In the genomic region with DNA sequence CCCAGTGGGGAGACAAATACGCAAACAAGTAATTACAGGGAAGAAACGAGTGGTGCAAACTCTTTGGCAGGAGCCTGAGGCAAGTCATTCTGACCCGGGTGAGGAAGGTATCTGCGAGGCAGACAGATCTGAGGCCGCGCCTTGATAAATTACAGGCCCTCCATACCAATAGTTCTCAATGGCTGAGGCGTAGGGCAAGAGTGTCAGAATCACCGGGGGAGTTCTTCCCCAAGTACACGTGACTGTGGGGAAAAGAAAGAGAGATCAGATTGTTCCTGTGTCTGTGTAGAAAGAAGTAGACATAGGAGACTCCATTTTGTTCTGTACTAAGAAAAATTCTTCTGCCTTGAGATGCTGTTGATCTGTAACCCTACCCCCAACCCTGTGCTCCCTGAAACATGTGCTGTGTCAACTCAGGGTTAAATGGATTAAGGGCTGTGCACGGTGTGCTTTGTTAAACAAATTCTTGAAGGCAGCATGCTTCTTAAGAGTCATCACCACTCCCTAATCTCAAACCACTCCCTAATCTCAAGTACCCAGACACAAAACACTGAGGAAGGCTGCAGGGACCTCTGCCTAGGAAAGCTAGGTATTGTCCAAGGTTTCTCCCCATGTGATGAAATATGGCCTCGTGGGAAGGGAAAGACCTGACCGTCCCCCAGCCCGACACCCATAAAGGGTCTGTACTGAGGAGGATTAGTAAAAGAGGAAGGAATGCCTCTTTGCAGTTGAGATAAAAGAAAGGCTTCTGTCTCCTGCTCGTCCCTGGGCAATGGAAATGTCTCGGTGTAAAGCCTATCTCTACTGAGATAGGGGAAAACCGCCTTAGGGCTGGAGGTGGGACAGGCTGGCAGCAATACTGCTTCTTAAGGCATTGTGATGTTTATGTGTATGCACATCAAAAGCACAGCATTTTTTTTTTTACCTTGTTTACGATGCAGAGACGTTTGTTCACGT, we compare ENCODE assay signal across 9 cellular contexts. TPM values are rescaled to one million over a fixed set of nuclear protein-coding genes. Genes with fewer than 3 reads are reported as not detected.
DNase-seq lines count a peak whose midpoint lies in the region; ATAC-seq and TF ChIP-seq lines count a peak whose summit lies in the region.
"Not testable (repeated sequence)": the region's sequence is repeated elsewhere in the genome, so short reads cannot be mapped to it uniquely, and the experiment has no call there.
"Had no signal": no experiment of that assay in that cellular context is flagged by ENCODE, and none has a peak within 500 bp of the region (broad histone marks: within the 10 kb centered on the region; RNA-seq: fewer than 3 reads in every experiment).

No MANE protein-coding gene starts in this region.

- peak overlapping the region; percentile 49 for H2AFZ ChIP-seq in hepatocyte

- H3K4me2 ChIP-seq in BLaER1 treated with 17β-estradiol and CSF1 and Interleukin-3, amounts not matched to agents 10 nM and 100 nM = peak overlapping the region; percentile 73 to 95 (median 92)
- peak overlapping the region; percentile 76 for H3K4me2 ChIP-seq in hepatocyte

- not testable (repeated sequence) for DNase-seq in Peyer's patch; activated T-cell treated with anti-CD3 and anti-CD28 coated beads, Interleukin-2, amount 50 U/mL, for 24 hours; central memory CD8-positive, alpha-beta T cell (ENCODE audit: low spot score in 2 of 2); natural killer cell treated with Interleukin-12 subunit alpha and Interleukin-12 subunit beta and Interleukin-15 and Interleukin-18, amount 100 ng/mL, for 72 hours (ENCODE audit: low spot score); stimulated activated naive B cell treated with anti-CD40 and anti-IgM and Interleukin-4, amounts not matched to agents 10 μg/mL and 1 μg/mL and 100 μg/mL, for 72 hours
- peak; percentile 31 for DNase-seq in hepatocyte (ENCODE audit: low spot score)

- peaks cover 26% of the 10 kb centered on the region for H3K36me3 Mint-ChIP-seq in activated T-cell treated with anti-CD3 and anti-CD28 coated beads, Interleukin-2, amount 50 U/mL, for 24 hours (ENCODE audit: low read depth)
- H3K36me3 Mint-ChIP-seq in central memory CD8-positive, alpha-beta T cell (ENCODE audit: insufficient read depth); natural killer cell treated with Interleukin-12 subunit alpha and Interleukin-12 subunit beta and Interleukin-15 and Interleukin-18, amount 100 ng/mL, for 72 hours: not testable (repeated sequence)
- H3K36me3 Mint-ChIP-seq in stimulated activated naive B cell treated with anti-CD40 and anti-IgM and Interleukin-4, amounts not matched to agents 10 μg/mL and 1 μg/mL and 100 μg/mL, for 72 hours = peaks cover 9 to 12% of the 10 kb centered on the region in 2 donors

- H3K4me3 Mint-ChIP-seq in activated T-cell treated with anti-CD3 and anti-CD28 coated beads, Interleukin-2, amount 50 U/mL, for 24 hours = peak overlapping the region; percentile 96
- peak overlapping the region; percentile 85 for H3K4me3 Mint-ChIP-seq in central memory CD8-positive, alpha-beta T cell
- peak overlapping the region; percentile 99 for H3K4me3 Mint-ChIP-seq in natural killer cell treated with Interleukin-12 subunit alpha and Interleukin-12 subunit beta and Interleukin-15 and Interleukin-18, amount 100 ng/mL, for 72 hours
- peak overlapping the region; percentile 92 to 98 for H3K4me3 Mint-ChIP-seq in stimulated activated naive B cell treated with anti-CD40 and anti-IgM and Interleukin-4, amounts not matched to agents 10 μg/mL and 1 μg/mL and 100 μg/mL, for 72 hours

- H3K4me3 ChIP-seq in BLaER1 treated with 17β-estradiol and CSF1 and Interleukin-3, amounts not matched to agents 10 nM and 100 nM = peak overlapping the region in 9 of 10 experiments; percentile 57 to 78 (median 67); a peak in 15 of 20 replicates
- H3K4me3 ChIP-seq in HUES64 (ENCODE audit: low read length) (peak overlapping the region; percentile 91), Peyer's patch (peak overlapping the region in 1 of 4 donors; percentile 62)
- H3K4me3 ChIP-seq in hepatocyte = not testable (repeated sequence)

- H3K4me1 ChIP-seq in BLaER1 treated with 17β-estradiol and CSF1 and Interleukin-3, amounts not matched to agents 10 nM and 100 nM = peaks cover 25 to 37% (median 33%) of the 10 kb centered on the region in 10 experiments
- H3K4me1 ChIP-seq in HUES64 (ENCODE audit: insufficient read depth, low read length) = peaks cover 18% of the 10 kb centered on the region
- not testable (repeated sequence) for H3K4me1 ChIP-seq in Peyer's patch; hepatocyte (ENCODE audit: insufficient read depth)

- 19% methylated on average over 19 of the region's 19 CpGs for WGBS in HUES64
- WGBS in hepatocyte (ENCODE audit: low lambda C conversion rate, missing lambda C conversion rate) = 14% methylated on average over 19 of the region's 19 CpGs

- H4K20me1 ChIP-seq in BLaER1 treated with 17β-estradiol and CSF1 and Interleukin-3, amounts not matched to agents 10 nM and 100 nM; hepatocyte (ENCODE audit: insufficient read depth, poor library complexity, severe bottlenecking): not testable (repeated sequence)

- TF ChIP-seq POLR2A in Peyer's patch (IDR thresholded peaks at IDR 0.05) = not testable (repeated sequence)

- H3K9me2 ChIP-seq in hepatocyte (replicated peaks; ENCODE audit: insufficient read depth) = not testable (repeated sequence)

- H3K79me2 ChIP-seq in hepatocyte = peaks cover 13% of the 10 kb centered on the region

- H3K4me1 Mint-ChIP-seq in activated T-cell treated with anti-CD3 and anti-CD28 coated beads, Interleukin-2, amount 50 U/mL, for 24 hours (ENCODE audit: low read depth) = peaks cover 19% of the 10 kb centered on the region
- peaks cover 36% of the 10 kb centered on the region for H3K4me1 Mint-ChIP-seq in central memory CD8-positive, alpha-beta T cell
- H3K4me1 Mint-ChIP-seq in natural killer cell treated with Interleukin-12 subunit alpha and Interleukin-12 subunit beta and Interleukin-15 and Interleukin-18, amount 100 ng/mL, for 72 hours (ENCODE audit: low read depth in 2 of 2) = peaks cover 15 to 16% of the 10 kb centered on the region in 2 donors
- peaks cover 16 to 27% of the 10 kb centered on the region in 2 donors for H3K4me1 Mint-ChIP-seq in stimulated activated naive B cell treated with anti-CD40 and anti-IgM and Interleukin-4, amounts not matched to agents 10 μg/mL and 1 μg/mL and 100 μg/mL, for 72 hours

- peaks cover 0 to 16% (median 6%) of the 10 kb centered on the region in 11 experiments; a peak in 7 of 22 replicates for H3K27me3 ChIP-seq in BLaER1 treated with 17β-estradiol and CSF1 and Interleukin-3, amounts not matched to agents 10 nM and 100 nM
- H3K27me3 ChIP-seq in HUES64 (ENCODE audit: insufficient read depth, low read length); Peyer's patch; hepatocyte: not testable (repeated sequence)

- H3K36me3 ChIP-seq in BLaER1 treated with 17β-estradiol and CSF1 and Interleukin-3, amounts not matched to agents 10 nM and 100 nM; HUES64 (ENCODE audit: insufficient read depth, low read length); Peyer's patch; hepatocyte (replicated peaks; ENCODE audit: insufficient read depth, low read depth): not testable (repeated sequence)

- not testable (repeated sequence) for H3K9me3 Mint-ChIP-seq in activated T-cell treated with anti-CD3 and anti-CD28 coated beads, Interleukin-2, amount 50 U/mL, for 24 hours; central memory CD8-positive, alpha-beta T cell; natural killer cell treated with Interleukin-12 subunit alpha and Interleukin-12 subunit beta and Interleukin-15 and Interleukin-18, amount 100 ng/mL, for 72 hours; stimulated activated naive B cell treated with anti-CD40 and anti-IgM and Interleukin-4, amounts not matched to agents 10 μg/mL and 1 μg/mL and 100 μg/mL, for 72 hours

- ATAC-seq in central memory CD8-positive, alpha-beta T cell (replicated peaks; ENCODE audit: extremely low read depth, poor library complexity, severe bottlenecking); natural killer cell treated with Interleukin-12 subunit alpha and Interleukin-12 subunit beta and Interleukin-15 and Interleukin-18, amount 100 ng/mL, for 72 hours; stimulated activated naive B cell treated with anti-CD40 and anti-IgM and Interleukin-4, amounts not matched to agents 10 μg/mL and 1 μg/mL and 100 μg/mL, for 72 hours (replicated peaks): not testable (repeated sequence)

- H3K27me3 Mint-ChIP-seq in activated T-cell treated with anti-CD3 and anti-CD28 coated beads, Interleukin-2, amount 50 U/mL, for 24 hours; central memory CD8-positive, alpha-beta T cell; natural killer cell treated with Interleukin-12 subunit alpha and Interleukin-12 subunit beta and Interleukin-15 and Interleukin-18, amount 100 ng/mL, for 72 hours: not testable (repeated sequence)
- H3K27me3 Mint-ChIP-seq in stimulated activated naive B cell treated with anti-CD40 and anti-IgM and Interleukin-4, amounts not matched to agents 10 μg/mL and 1 μg/mL and 100 μg/mL, for 72 hours = peaks cover 16 to 23% of the 10 kb centered on the region in 2 donors

- TF ChIP-seq CTCF in Peyer's patch (IDR thresholded peaks at IDR 0.05); hepatocyte (IDR thresholded peaks at IDR 0.05; ENCODE audit: poor library complexity): not testable (repeated sequence)

- not testable (repeated sequence) for H3K9me3 ChIP-seq in BLaER1 treated with 17β-estradiol and CSF1 and Interleukin-3, amounts not matched to agents 10 nM and 100 nM (replicated peaks in 1 of 11); HUES64 (ENCODE audit: insufficient read depth, low read depth, low read length); Peyer's patch; hepatocyte (ENCODE audit: low read depth)

- peak overlapping the region; percentile 96 for H3K27ac Mint-ChIP-seq in activated T-cell treated with anti-CD3 and anti-CD28 coated beads, Interleukin-2, amount 50 U/mL, for 24 hours
- H3K27ac Mint-ChIP-seq in central memory CD8-positive, alpha-beta T cell (ENCODE audit: low read depth) = peak overlapping the region; percentile 93
- H3K27ac Mint-ChIP-seq in natural killer cell treated with Interleukin-12 subunit alpha and Interleukin-12 subunit beta and Interleukin-15 and Interleukin-18, amount 100 ng/mL, for 72 hours = peak overlapping the region; percentile 95 to 98
- peak overlapping the region; percentile 97 for H3K27ac Mint-ChIP-seq in stimulated activated naive B cell treated with anti-CD40 and anti-IgM and Interleukin-4, amounts not matched to agents 10 μg/mL and 1 μg/mL and 100 μg/mL, for 72 hours

- H3K27ac ChIP-seq in BLaER1 treated with 17β-estradiol and CSF1 and Interleukin-3, amounts not matched to agents 10 nM and 100 nM = peak overlapping the region in 2 of 11 experiments; percentile 71 to 80; a peak in 3 of 22 replicates
- H3K27ac ChIP-seq in HUES64 (ENCODE audit: low read depth, low read length) = peak overlapping the region; percentile 66; the same call in 1 of the 2 replicates
- H3K27ac ChIP-seq in Peyer's patch = peak overlapping the region in 3 of 4 donors; percentile 76 to 92 (median 80)
- peak overlapping the region; percentile 83 for H3K27ac ChIP-seq in hepatocyte

- H3K9ac ChIP-seq in BLaER1 treated with 17β-estradiol and CSF1 and Interleukin-3, amounts not matched to agents 10 nM and 100 nM = peak overlapping the region in 2 of 11 experiments; percentile 71 to 75; a peak in 5 of 22 replicates
- peak overlapping the region; percentile 36; the same call in 1 of the 2 replicates for H3K9ac ChIP-seq in HUES64 (ENCODE audit: low read depth, low read length)

RNA-seq across cellular contexts. Expression of a gene that starts 1.2 kb away (rescaled TPM):
- 14.4 TPM for polyA plus RNA-seq in HUES64 (2013, experiment 1 of 2)
- 14.5 TPM for polyA plus RNA-seq in HUES64 (2013, experiment 2 of 2)
- total RNA-seq in Peyer's patch (10 to 100 TPM; 23.1 to 79.7 (median 42.7) TPM), hepatocyte (22.6 and 24.4 TPM in 2 replicates)
- polyA plus RNA-seq in hepatocyte = 32.6 and 41.2 TPM in 2 replicates
- 10 to 100 TPM; 43.1 to 82.8 TPM for total RNA-seq in natural killer cell treated with Interleukin-12 subunit alpha and Interleukin-12 subunit beta and Interleukin-15 and Interleukin-18, amount 100 ng/mL, for 72 hours

RNA-seq across cellular contexts. Expression of a gene that starts 2.8 kb away (rescaled TPM):
- polyA plus RNA-seq in HUES64 (2013, experiment 1 of 2) = 1.9 TPM
- polyA plus RNA-seq in HUES64 (2013, experiment 2 of 2) = 3.7 TPM
- total RNA-seq in Peyer's patch (under 1 TPM in 2 of 4 donors, not detected in 2; 0.27 to 0.28 TPM), hepatocyte (0.64 and 0.80 TPM in 2 replicates)
- 2.4 and 13.2 TPM in 2 replicates for polyA plus RNA-seq in hepatocyte
- total RNA-seq in natural killer cell treated with Interleukin-12 subunit alpha and Interleukin-12 subunit beta and Interleukin-15 and Interleukin-18, amount 100 ng/mL, for 72 hours = 1 to 10 TPM; 2.5 to 2.7 TPM
- total RNA-seq: dermis blood vessel endothelial cell had no signal

RNA-seq across cellular contexts. Expression of a gene that starts 21.3 kb away (rescaled TPM):
- polyA plus RNA-seq in HUES64 (2013, experiment 1 of 2) = 0.75 TPM
- polyA plus RNA-seq in HUES64 (2013, experiment 2 of 2) = 1.0 TPM
- total RNA-seq in Peyer's patch (10 to 100 TPM in 1 of 4 donors, 1 to 10 TPM in 3; 2.5 to 10.7 (median 5.0) TPM), hepatocyte (2.9 and 4.5 TPM in 2 replicates)
- polyA plus RNA-seq in hepatocyte = 2.1 and 7.0 TPM in 2 replicates
- 1 to 10 TPM; 2.8 to 4.7 TPM for total RNA-seq in natural killer cell treated with Interleukin-12 subunit alpha and Interleukin-12 subunit beta and Interleukin-15 and Interleukin-18, amount 100 ng/mL, for 72 hours
- total RNA-seq: dermis blood vessel endothelial cell had no signal

RNA-seq across cellular contexts. Expression of a gene that starts 30.6 kb away (rescaled TPM):
- polyA plus RNA-seq in HUES64 (2013, experiment 1 of 2) = 17.2 TPM
- polyA plus RNA-seq in HUES64 (2013, experiment 2 of 2) = 18.1 TPM
- 10 to 100 TPM in 3 of 4 donors, 1 to 10 TPM in 1; 6.9 to 15.4 (median 13.8) TPM for total RNA-seq in Peyer's patch
- 15.2 and 17.4 TPM in 2 replicates for total RNA-seq in hepatocyte
- polyA plus RNA-seq in hepatocyte = 29.4 and 39.4 TPM in 2 replicates
- 10 to 100 TPM; 12.5 to 16.2 TPM for total RNA-seq in natural killer cell treated with Interleukin-12 subunit alpha and Interleukin-12 subunit beta and Interleukin-15 and Interleukin-18, amount 100 ng/mL, for 72 hours

RNA-seq across cellular contexts. Expression of a gene that starts 32.3 kb away (rescaled TPM):
- polyA plus RNA-seq in HUES64 (2013, experiment 1 of 2) = 57.5 TPM
- polyA plus RNA-seq in HUES64 (2013, experiment 2 of 2) = 49.5 TPM
- total RNA-seq in Peyer's patch (100 to 1,000 TPM; 101 to 143 (median 121) TPM), hepatocyte (153 and 188 TPM in 2 replicates)
- polyA plus RNA-seq in hepatocyte = 167 and 175 TPM in 2 replicates
- total RNA-seq in natural killer cell treated with Interleukin-12 subunit alpha and Interleukin-12 subunit beta and Interleukin-15 and Interleukin-18, amount 100 ng/mL, for 72 hours = 100 to 1,000 TPM; 117 to 195 TPM
